32 cellular contexts compared by ENCODE assay signal in genomic region chr15:62053439-62054085, GRCh38. TPM values are rescaled to one million over a fixed set of nuclear protein-coding genes. Genes with fewer than 3 reads are reported as not detected.
DNase-seq lines count a peak whose midpoint lies in the region; ATAC-seq and TF ChIP-seq lines count a peak whose summit lies in the region.
"Had no signal": no experiment of that assay in that cellular context is flagged by ENCODE, and none has a peak within 500 bp of the region (broad histone marks: within the 10 kb centered on the region; RNA-seq: fewer than 3 reads in every experiment).

No MANE protein-coding gene starts in this region.

- peaks cover 0 to 65% (median 28%) of the 10 kb centered on the region in 9 donors for H3K4me1 ChIP-seq in heart right ventricle
- peaks cover 0 to 38% of the 10 kb centered on the region in 2 donors for H3K4me1 ChIP-seq in right atrium auricular region
- peaks cover 44% of the 10 kb centered on the region for H3K4me1 ChIP-seq in Loucy (ENCODE audit: insufficient read depth, low read length, poor library complexity, severe bottlenecking)
- peaks cover 26% of the 10 kb centered on the region for H3K4me1 ChIP-seq in psoas muscle
- H3K4me1 ChIP-seq in prostate gland (replicated peaks) = no peaks in the 10 kb centered on the region
- H3K4me1 ChIP-seq: foreskin keratinocyte, SJCRH30 had no signal

- H3K27me3 ChIP-seq in heart right ventricle (no peaks in the 10 kb centered on the region), right atrium auricular region (no peaks in the 10 kb centered on the region), Loucy (ENCODE audit: insufficient read depth, low read length, poor library complexity, severe bottlenecking) (no peaks in the 10 kb centered on the region), psoas muscle (ENCODE audit: insufficient read depth in 3 of 3, low read length in 2 of 3) (no peaks in the 10 kb centered on the region), prostate gland (replicated peaks; ENCODE audit: insufficient read depth) (no peaks in the 10 kb centered on the region)
- H3K27me3 ChIP-seq: BE2C, foreskin keratinocyte, pancreas, Peyer's patch, SJCRH30, suprapubic skin had no signal

- H2AFZ ChIP-seq in Loucy (ENCODE audit: low read length) = no peak overlapping the region

- H3F3A ChIP-seq in Loucy (ENCODE audit: low read depth) = no peaks in the 10 kb centered on the region

- ATAC-seq in heart right ventricle (peak in 5 of 8 donors; percentile 27 to 64 (median 30)), left lobe of liver (peak; percentile 71), psoas muscle (peak; percentile 51 to 87 (median 85))
- ATAC-seq: esophagus mucosa, foreskin keratinocyte, HCT116, sciatic nerve had no signal

- H3K9ac ChIP-seq in Loucy (ENCODE audit: low read depth, low read length, poor library complexity, severe bottlenecking) = no peak overlapping the region

- H3K9me2 ChIP-seq in Loucy (replicated peaks; ENCODE audit: low read depth, low read length) = no peaks in the 10 kb centered on the region

- peaks cover 65% of the 10 kb centered on the region for H4K20me1 ChIP-seq in Loucy (ENCODE audit: insufficient read depth, low read length, poor library complexity, severe bottlenecking)

- no peak overlapping the region for H3K27ac ChIP-seq in heart right ventricle
- H3K27ac ChIP-seq in right atrium auricular region = no peak overlapping the region
- H3K27ac ChIP-seq in psoas muscle = peak overlapping the region; percentile 73
- no peak overlapping the region for H3K27ac ChIP-seq in prostate gland
- H3K27ac ChIP-seq: foreskin keratinocyte, Peyer's patch, SJCRH30, suprapubic skin had no signal

- peaks cover 77% of the 10 kb centered on the region for H3K79me2 ChIP-seq in Loucy (ENCODE audit: insufficient read depth, low read length)

- H3K4me2 ChIP-seq in Loucy (ENCODE audit: low read depth, low read length, poor library complexity, severe bottlenecking) = peak overlapping the region; percentile 39

- intact Hi-C loops in heart right ventricle (cut with DNase I) = no loop called here
- intact Hi-C loops in psoas muscle (cut with DNase I) = no loop called here
- intact Hi-C loops in prostate gland (cut with DNase I) = no loop called here

- peaks cover 0 to 3% (median 0%) of the 10 kb centered on the region in 9 donors for H3K36me3 ChIP-seq in heart right ventricle
- H3K36me3 ChIP-seq in right atrium auricular region = no peaks in the 10 kb centered on the region
- H3K36me3 ChIP-seq in Loucy (ENCODE audit: insufficient read depth, low read length) = no peaks in the 10 kb centered on the region
- no peaks in the 10 kb centered on the region for H3K36me3 ChIP-seq in psoas muscle (ENCODE audit: insufficient read depth in 1 of 2, low read depth in 1 of 2)
- no peaks in the 10 kb centered on the region for H3K36me3 ChIP-seq in prostate gland
- H3K36me3 ChIP-seq: BE2C, pancreas, Peyer's patch, SJCRH30, suprapubic skin had no signal

- H3K9me3 ChIP-seq in heart right ventricle = peaks cover 0 to 3% (median 0%) of the 10 kb centered on the region in 11 donors
- H3K9me3 ChIP-seq in right atrium auricular region = no peaks in the 10 kb centered on the region
- no peaks in the 10 kb centered on the region for H3K9me3 ChIP-seq in Loucy (ENCODE audit: insufficient read depth, low read depth, low read length)
- H3K9me3 ChIP-seq in psoas muscle = no peaks in the 10 kb centered on the region
- H3K9me3 ChIP-seq in prostate gland = no peaks in the 10 kb centered on the region
- H3K9me3 ChIP-seq: BE2C, pancreas, Peyer's patch, SJCRH30, suprapubic skin had no signal

- TF ChIP-seq CTCF in heart right ventricle (IDR thresholded peaks at IDR 0.05) (no peak), right atrium auricular region (IDR thresholded peaks at IDR 0.05) (no peak), Loucy (conservative IDR thresholded peaks at IDR 0.05; ENCODE audit: low read length) (no peak), psoas muscle (IDR thresholded peaks at IDR 0.05) (no peak), prostate gland (IDR thresholded peaks at IDR 0.05) (no peak)

- no peak for TF ChIP-seq POLR2A in prostate gland (IDR thresholded peaks at IDR 0.05)

- no peak for DNase-seq in heart right ventricle
- no peak for DNase-seq in right atrium auricular region (ENCODE audit: low spot score)
- no peak for DNase-seq in left lobe of liver (ENCODE audit: low spot score)
- no peak for DNase-seq in psoas muscle
- no peak for DNase-seq in HPDE6-E6E7 (ENCODE audit: extremely low spot score)
- DNase-seq in COLO668 (lab: John Stamatoyannopoulos, UW; ENCODE audit: unreplicated experiment) = no peak
- DNase-seq in prostate gland (ENCODE audit: low spot score) = no peak
- DNase-seq: activated CD4-positive, alpha-beta T cell treated with anti-CD3 and anti-CD28 coated beads, Interleukin-2, amount 50 U/mL, for 48 hours; activated CD4-positive, CD25-positive, alpha-beta regulatory T cell; activated CD8-positive, alpha-beta memory T cell treated with anti-CD3 and anti-CD28 coated beads, Interleukin-2, amount 50 U/mL, for 4 hours; activated naive CD8-positive, alpha-beta T cell treated with anti-CD3 and anti-CD28 coated beads for 36 hours; aorta; BE2C; DMS79; endodermal cell; foreskin keratinocyte; hippocampal formation; Karpas-422; NCI-H2171 treated with DMSO at 0.1 percent for 48 hours; NCI-H526 treated with DMSO at 0.1 percent for 48 hours; nephron progenitor cell; pancreas; Peyer's patch; SJCRH30; stimulated activated naive B cell treated with anti-CD40 and anti-IgM and Interleukin-4, amounts not matched to agents 10 μg/mL and 1 μg/mL and 100 μg/mL, for 72 hours had no signal

- H3K4me3 ChIP-seq in heart right ventricle (no peak overlapping the region), right atrium auricular region (no peak overlapping the region), Loucy (ENCODE audit: low read length, poor library complexity, severe bottlenecking) (peak overlapping the region; percentile 22), psoas muscle (no peak overlapping the region), prostate gland (no peak overlapping the region)
- H3K4me3 ChIP-seq: pancreas, Peyer's patch, SJCRH30, suprapubic skin had no signal

- 54 to 56% methylated on average over 5 of the region's 5 CpGs for WGBS in heart right ventricle, 2 donors
- WGBS in psoas muscle, 3 donors = 49 to 55% (median 51%) methylated on average over 5 of the region's 5 CpGs
- 77% methylated on average over 5 of the region's 5 CpGs for WGBS in prostate gland

RNA-seq across cellular contexts. Expression of gene VPS13C, which starts 6.7 kb away (rescaled TPM):
- total RNA-seq in heart right ventricle (10 to 100 TPM; 28.5 to 59.0 (median 43.4) TPM), right atrium auricular region (10 to 100 TPM; 30.3 to 41.9 TPM), left lobe of liver (18.7 TPM), psoas muscle (10 to 100 TPM; 24.8 to 34.1 (median 30.6) TPM), prostate gland (10 to 100 TPM; 53.5 to 60.2 TPM)
- polyA plus RNA-seq in heart right ventricle (10 to 100 TPM in 1 of 2 donors, 1 to 10 TPM in 1; 7.3 to 25.9 TPM), psoas muscle (1 to 10 TPM; 7.1 to 9.8 (median 8.0) TPM)

RNA-seq across cellular contexts. Expression of gene C2CD4A, which starts 13.2 kb away (rescaled TPM):
- total RNA-seq in heart right ventricle (under 1 TPM in 1 of 10 donors, not detected in 9; 0.25 TPM), right atrium auricular region (under 1 TPM in 1 of 2 donors, not detected in 1; 0.16 TPM), left lobe of liver (0.50 TPM), psoas muscle (1 to 10 TPM in 1 of 4 donors, under 1 TPM in 3; 0.09 to 2.3 (median 0.45) TPM), prostate gland (under 1 TPM; 0.28 to 0.36 TPM)
- polyA plus RNA-seq in heart right ventricle (under 1 TPM in 1 of 2 donors, not detected in 1; 0.01 TPM), psoas muscle (1 to 10 TPM in 1 of 3 donors, under 1 TPM in 2; 0.04 to 6.7 (median 0.19) TPM)
- total RNA-seq: activated T-helper 2 cell treated with anti-CD3 and anti-CD28 coated beads, Interferon-gamma antibody, Interleukin-2, Interleukin-4, amounts not matched to agents 10 μg/mL and 5 μg/mL and 100 μg/mL, durations not matched to agents 14 hours and 24 hours and 36 hours; endodermal cell; foreskin keratinocyte; HT1080; sciatic nerve had no signal
- polyA plus RNA-seq: aorta, foreskin keratinocyte had no signal

Comparison
In these comparisons a context has a peak if more than half of its experiments do, and no peak if none do; other contexts are left out.
1. ATAC-seq: peak in every context shown above with its lines; median percentile 85 in psoas muscle; 71 in left lobe of liver; 30 in heart right ventricle.